In genomic region chr4:93187892-93188291, GRCh38 we compare ENCODE assay signal across 32 cellular contexts.
"Had no signal": no experiment of that assay in that cellular context is flagged by ENCODE, and none has a peak within 500 bp of the region (broad histone marks: within the 10 kb centered on the region; RNA-seq: fewer than 3 reads in every experiment).

No MANE protein-coding gene starts in this region.

- H3K4me1 ChIP-seq: adrenal gland, ascending aorta had no signal

- H3K4me3 ChIP-seq: adrenal gland, ascending aorta, breast epithelium had no signal

- ATAC-seq: activated CD8-positive, alpha-beta T cell treated with anti-CD3 and anti-CD28 coated beads for 36 hours; activated naive CD4-positive, alpha-beta T cell treated with anti-CD3 and anti-CD28 coated beads, Interleukin-2, amount 50 U/mL, for 72 hours; activated T-cell treated with anti-CD3 and anti-CD28 coated beads, Interleukin-2, amount 50 U/mL, for 4 hours; activated T-cell treated with anti-CD3 and anti-CD28 coated beads, Interleukin-2, amount 50 U/mL, for 72 hours; activated T-helper 17 cell treated with anti-CD3 and anti-CD28 coated beads, Interleukin-2, amount 50 U/mL, for 72 hours had no signal

- H3K36me3 ChIP-seq: adrenal gland, ascending aorta, brain microvascular endothelial cell, breast epithelium had no signal

- H3K27ac ChIP-seq: adrenal gland, ascending aorta, brain microvascular endothelial cell, breast epithelium, VCaP had no signal

- H3K9me3 ChIP-seq: adrenal gland, ascending aorta, breast epithelium had no signal

- DNase-seq: activated B cell treated with CpG ODN at 0.5 μM for 24 hours; activated CD4-positive, alpha-beta memory T cell treated with anti-CD3 and anti-CD28 coated beads for 36 hours; activated CD4-positive, alpha-beta T cell treated with anti-CD3 and anti-CD28 coated beads for 4 hours; activated CD4-positive, alpha-beta T cell treated with anti-CD3 and anti-CD28 coated beads, Interleukin-2, amount 10 ng/mL, durations not matched to agents 24 days and 14 days; activated CD4-positive, alpha-beta T cell treated with anti-CD3 and anti-CD28 coated beads, Interleukin-2, amount 50 U/mL, for 1 hour; activated CD4-positive, alpha-beta T cell treated with anti-CD3 and anti-CD28 coated beads, Interleukin-2, amount 50 U/mL, for 4 hours; activated CD4-positive, CD25-positive, alpha-beta regulatory T cell treated with anti-CD3 and anti-CD28 coated beads, Interleukin-2, amount 50 U/mL, for 72 hours; activated CD8-positive, alpha-beta memory T cell treated with anti-CD3 and anti-CD28 coated beads, Interleukin-2, amount 50 U/mL, for 4 hours; activated CD8-positive, alpha-beta T cell treated with anti-CD3 and anti-CD28 coated beads for 36 hours; activated effector memory CD4-positive, alpha-beta T cell treated with anti-CD3 and anti-CD28 coated beads, Interleukin-2, amount 50 U/mL, for 16 hours; activated gamma-delta T cell treated with Interleukin-2 at 50 U/mL for 16 hours; activated naive CD4-positive, alpha-beta T cell; activated naive CD4-positive, alpha-beta T cell treated with anti-CD3 and anti-CD28 coated beads for 36 hours; activated naive CD4-positive, alpha-beta T cell treated with anti-CD3 and anti-CD28 coated beads, Interleukin-2, amount 50 U/mL, for 16 hours; activated naive CD8-positive, alpha-beta T cell treated with anti-CD3 and anti-CD28 coated beads for 36 hours; activated T-cell treated with anti-CD3 and anti-CD28 coated beads for 4 hours; activated T-cell treated with anti-CD3 and anti-CD28 coated beads, Interleukin-2, amount 50 U/mL, for 1 hour; activated T-cell treated with anti-CD3 and anti-CD28 coated beads, Interleukin-2, amount 50 U/mL, for 4 hours; activated T-cell treated with anti-CD3 and anti-CD28 coated beads, Interleukin-2, amount 50 U/mL, for 72 hours; adrenal gland; amniotic stem cell; brain microvascular endothelial cell; cerebellar nuclear complex; SW 1271; T-helper 1 cell; T-helper 2 cell; T-helper 9 cell had no signal

- H3K27me3 ChIP-seq: adrenal gland, ascending aorta, brain microvascular endothelial cell, breast epithelium had no signal
